Comparison of ENCODE assay signal across 19 cellular contexts in genomic region chr6:33689879-33690278, GRCh38. TPM values are rescaled to one million over a fixed set of nuclear protein-coding genes. Genes with fewer than 3 reads are reported as not detected.
DNase-seq lines count a peak whose midpoint lies in the region; ATAC-seq, FAIRE-seq and TF ChIP-seq lines count a peak whose summit lies in the region.
"Had no signal": no experiment of that assay in that cellular context is flagged by ENCODE, and none has a peak within 500 bp of the region (broad histone marks: within the 10 kb centered on the region; RNA-seq: fewer than 3 reads in every experiment).

No MANE protein-coding gene starts in this region.

- peaks cover 86% of the 10 kb centered on the region for H3K36me3 Mint-ChIP-seq in MCF 10A (ENCODE audit: insufficient read depth, unreplicated experiment)
- peaks cover 57 to 87% of the 10 kb centered on the region in 2 donors for H3K36me3 Mint-ChIP-seq in stimulated activated naive B cell treated with anti-CD40 and anti-IgM and Interleukin-4, amounts not matched to agents 10 μg/mL and 1 μg/mL and 100 μg/mL, for 72 hours
- H3K36me3 Mint-ChIP-seq in activated naive CD4-positive, alpha-beta T cell treated with anti-CD3 and anti-CD28 coated beads for 36 hours (ENCODE audit: low read depth), result peaks cover 46% of the 10 kb centered on the region

- peaks cover 11% of the 10 kb centered on the region for H3K36me3 ChIP-seq in breast epithelium
- H3K36me3 ChIP-seq in kidney (ENCODE audit: control insufficient read depth in 1 of 2, insufficient read depth in 2 of 2, low read length in 2 of 2), result peaks cover 0 to 2% of the 10 kb centered on the region in 2 donors

- no peak for ATAC-seq in stimulated activated naive B cell treated with anti-CD40 and anti-IgM and Interleukin-4, amounts not matched to agents 10 μg/mL and 1 μg/mL and 100 μg/mL, for 72 hours (replicated peaks)
- ATAC-seq in left colon, result no peak

- no TSS peak for BruUV-seq in MCF 10A (replicated peaks; lab: Mats Ljungman, UMichigan)

- no peak for TF ChIP-seq POLR2A in breast epithelium (IDR thresholded peaks at IDR 0.05)

- H3K4me3 ChIP-seq in breast epithelium (no peak overlapping the region), kidney (ENCODE audit: low read length in 2 of 2) (no peak overlapping the region)
- H3K4me3 ChIP-seq: HAP-1 had no signal

- intact Hi-C loops in MCF 10A (cut with micrococcal nuclease) (no loop called here), breast epithelium (cut with DNase I; ENCODE audit: low total_unique reads) (loop anchor here (10.0 kb wide), 1 partner anchor 105 kb away; the partner anchor contains the start of gene BAK1), kidney (cut with DNase I) (loop anchor here (10.0 kb wide), 1 partner anchor 105 kb away; the partner anchor contains the start of gene BAK1), left colon (cut with DNase I, micrococcal nuclease) (no loop called here)
- intact Hi-C loops in activated naive CD4-positive, alpha-beta T cell treated with anti-CD3 and anti-CD28 coated beads for 36 hours (cut with micrococcal nuclease), result loop anchor here (5.0 kb wide), 1 partner anchor 263 kb away; no protein-coding TSS in a partner anchor

- TF ChIP-seq CTCF in MCF 10A (IDR thresholded peaks at IDR 0.05; ENCODE audit: unreplicated experiment) (no peak), breast epithelium (IDR thresholded peaks at IDR 0.05) (no peak), kidney (IDR thresholded peaks at IDR 0.05; ENCODE audit: borderline replicate concordance, extremely low read depth, insufficient read depth) (no peak)

- POLR2A ChIA-PET in MCF 10A (lab: Yijun Ruan, JAX), result interaction anchor here (0.6 kb wide), 1 partner anchor 60 kb away, joined by 3 read pairs; no protein-coding TSS in a partner anchor

- H3K27ac Mint-ChIP-seq in MCF 10A (ENCODE audit: low read depth, unreplicated experiment), result peak overlapping the region; percentile 42
- H3K27ac Mint-ChIP-seq in stimulated activated naive B cell treated with anti-CD40 and anti-IgM and Interleukin-4, amounts not matched to agents 10 μg/mL and 1 μg/mL and 100 μg/mL, for 72 hours, result peak overlapping the region; percentile 56
- H3K27ac Mint-ChIP-seq in activated naive CD4-positive, alpha-beta T cell treated with anti-CD3 and anti-CD28 coated beads for 36 hours, result no peak overlapping the region

- no peak for FAIRE-seq in kidney (lab: Jason Lieb, UNC)
- FAIRE-seq: G401.6, GM12891 had no signal

- peaks cover 8% of the 10 kb centered on the region for H3K4me1 Mint-ChIP-seq in MCF 10A (ENCODE audit: insufficient read depth, unreplicated experiment)
- peaks cover 29 to 30% of the 10 kb centered on the region in 2 donors for H3K4me1 Mint-ChIP-seq in stimulated activated naive B cell treated with anti-CD40 and anti-IgM and Interleukin-4, amounts not matched to agents 10 μg/mL and 1 μg/mL and 100 μg/mL, for 72 hours
- peaks cover 36% of the 10 kb centered on the region for H3K4me1 Mint-ChIP-seq in activated naive CD4-positive, alpha-beta T cell treated with anti-CD3 and anti-CD28 coated beads for 36 hours (ENCODE audit: low read depth)

- H3K4me1 ChIP-seq in breast epithelium, result peaks cover 0 to 3% of the 10 kb centered on the region in 2 donors
- peaks cover under 1 to 7% of the 10 kb centered on the region in 2 donors for H3K4me1 ChIP-seq in kidney (ENCODE audit: control insufficient read depth in 1 of 2, insufficient read depth in 1 of 2, low read depth in 1 of 2, low read length in 2 of 2)
- H3K4me1 ChIP-seq: HAP-1 had no signal

- no peak overlapping the region for H3K9ac ChIP-seq in kidney (ENCODE audit: low read length in 2 of 2)

- no peaks in the 10 kb centered on the region for H3K27me3 ChIP-seq in breast epithelium

- H3K27me3 Mint-ChIP-seq in MCF 10A (ENCODE audit: insufficient read depth, unreplicated experiment), result no peaks in the 10 kb centered on the region
- H3K27me3 Mint-ChIP-seq in stimulated activated naive B cell treated with anti-CD40 and anti-IgM and Interleukin-4, amounts not matched to agents 10 μg/mL and 1 μg/mL and 100 μg/mL, for 72 hours, result no peaks in the 10 kb centered on the region
- no peaks in the 10 kb centered on the region for H3K27me3 Mint-ChIP-seq in activated naive CD4-positive, alpha-beta T cell treated with anti-CD3 and anti-CD28 coated beads for 36 hours (ENCODE audit: low read depth)

- CTCF ChIA-PET in MCF 10A (lab: Yijun Ruan, JAX), result interaction anchor here (0.6 to 1.7 kb wide), 5 partner anchors 10 to 100 kb away, joined by 3 to 12 read pairs (median 3); no protein-coding TSS in a partner anchor
- CTCF ChIA-PET in activated naive CD4-positive, alpha-beta T cell treated with anti-CD3 and anti-CD28 coated beads for 36 hours (lab: Charles Lee), result interaction anchor here (1.4 to 1.5 kb wide), 3 partner anchors 11 to 21 kb away, joined by 3 to 7 read pairs (median 4); partner anchors contain the start of gene UQCC2

- no peaks in the 10 kb centered on the region for H3K9me3 Mint-ChIP-seq in MCF 10A (ENCODE audit: unreplicated experiment)
- no peaks in the 10 kb centered on the region for H3K9me3 Mint-ChIP-seq in stimulated activated naive B cell treated with anti-CD40 and anti-IgM and Interleukin-4, amounts not matched to agents 10 μg/mL and 1 μg/mL and 100 μg/mL, for 72 hours
- H3K9me3 Mint-ChIP-seq in activated naive CD4-positive, alpha-beta T cell treated with anti-CD3 and anti-CD28 coated beads for 36 hours, result no peaks in the 10 kb centered on the region

- H3K4me3 Mint-ChIP-seq in MCF 10A (ENCODE audit: unreplicated experiment), result no peak overlapping the region
- no peak overlapping the region for H3K4me3 Mint-ChIP-seq in stimulated activated naive B cell treated with anti-CD40 and anti-IgM and Interleukin-4, amounts not matched to agents 10 μg/mL and 1 μg/mL and 100 μg/mL, for 72 hours
- no peak overlapping the region for H3K4me3 Mint-ChIP-seq in activated naive CD4-positive, alpha-beta T cell treated with anti-CD3 and anti-CD28 coated beads for 36 hours

- H3K27ac ChIP-seq in breast epithelium (no peak overlapping the region), kidney (ENCODE audit: low read depth in 2 of 2, low read length in 2 of 2) (no peak overlapping the region)

- H3K9me3 ChIP-seq in breast epithelium, result no peaks in the 10 kb centered on the region
- H3K9me3 ChIP-seq in kidney (ENCODE audit: control insufficient read depth in 1 of 2, low read length in 2 of 2), result no peaks in the 10 kb centered on the region
- H3K9me3 ChIP-seq: Caco-2, HAP-1 had no signal

- DNase-seq in MCF 10A (ENCODE audit: unreplicated experiment) (no peak), breast epithelium (ENCODE audit: low spot score in 2 of 2) (no peak), RPMI7951 (ENCODE audit: low read depth) (peak; percentile 64), kidney (peak; percentile 35), NCI-H1105 treated with DMSO at 0.1 percent for 48 hours (lab: John Stamatoyannopoulos, UW) (no peak), left colon (no peak)
- no peak for DNase-seq in stimulated activated naive B cell treated with anti-CD40 and anti-IgM and Interleukin-4, amounts not matched to agents 10 μg/mL and 1 μg/mL and 100 μg/mL, for 72 hours
- no peak for DNase-seq in activated naive CD4-positive, alpha-beta T cell treated with anti-CD3 and anti-CD28 coated beads for 36 hours
- DNase-seq: 8988T, C1 segment of cervical spinal cord, Caco-2, Karpas-422, NCI-H1436, NCI-H2029 treated with DMSO at 0.1 percent for 48 hours, NCI-H510A, NCI-H82 had no signal

RNA-seq across cellular contexts. Expression of gene UQCC2, which starts 21.6 kb away (rescaled TPM):
- 122 and 147 TPM in 2 replicates for total RNA-seq in MCF 10A (2022)
- total RNA-seq in breast epithelium, result 10 to 100 TPM in 2 of 3 donors, 1 to 10 TPM in 1; 9.9 to 19.7 (median 19.6) TPM
- total RNA-seq in RPMI7951 (2014; rRNA removed; shearing (Covaris generic)), result 58.2 and 66.4 TPM in 2 replicates
- total RNA-seq in kidney, result 39.6 TPM
- 189 TPM for polyA plus RNA-seq in kidney (ENCODE audit: insufficient read depth, low read depth, low replicate concordance)
- 10 to 100 TPM; 40.5 to 52.6 TPM for total RNA-seq in left colon
- total RNA-seq in activated naive CD4-positive, alpha-beta T cell treated with anti-CD3 and anti-CD28 coated beads for 36 hours, result 100 to 1,000 TPM; 199 to 205 TPM

RNA-seq across cellular contexts. Expression of gene IP6K3, which starts 56.8 kb away (rescaled TPM):
- 0.25 and 1.7 TPM in 2 replicates for total RNA-seq in MCF 10A (2022)
- total RNA-seq in breast epithelium, result 1 to 10 TPM in 1 of 3 donors, under 1 TPM in 2; 0.15 to 4.2 (median 0.66) TPM
- 0.36 and 1.1 TPM in 2 replicates for total RNA-seq in RPMI7951 (2014; rRNA removed; shearing (Covaris generic))
- total RNA-seq in kidney, result 0.47 TPM
- 4.0 TPM for polyA plus RNA-seq in kidney (ENCODE audit: insufficient read depth, low read depth, low replicate concordance)
- 1 to 10 TPM in 1 of 2 donors, under 1 TPM in 1; 0.45 to 2.4 TPM for total RNA-seq in left colon
- not detected for total RNA-seq in activated naive CD4-positive, alpha-beta T cell treated with anti-CD3 and anti-CD28 coated beads for 36 hours

Comparison
In these comparisons a context has a peak if more than half of its experiments do, and no peak if none do; other contexts are left out.
1. intact Hi-C loops: an anchor here in breast epithelium (10.0 kb wide), kidney (10.0 kb wide) and activated naive CD4-positive, alpha-beta T cell treated with anti-CD3 and anti-CD28 coated beads for 36 hours (5.0 kb wide); none called in MCF 10A and left colon.
2. DNase-seq: peak in RPMI7951 (single experiment) and kidney (single experiment); none in MCF 10A (single experiment), breast epithelium (0 of 2), stimulated activated naive B cell treated with anti-CD40 and anti-IgM and Interleukin-4, amounts not matched to agents 10 μg/mL and 1 μg/mL and 100 μg/mL, for 72 hours (single experiment), NCI-H1105 treated with DMSO at 0.1 percent for 48 hours (single experiment), left colon (0 of 2) and activated naive CD4-positive, alpha-beta T cell treated with anti-CD3 and anti-CD28 coated beads for 36 hours (single experiment).